Comparison of ENCODE assay signal across 36 cellular contexts in genomic region chr16:776824-777223, GRCh38. TPM values are rescaled to one million over a fixed set of nuclear protein-coding genes. Genes with fewer than 3 reads are reported as not detected.
"Had no signal": no experiment of that assay in that cellular context is flagged by ENCODE, and none has a peak within 500 bp of the region (broad histone marks: within the 10 kb centered on the region; RNA-seq: fewer than 3 reads in every experiment).

No MANE protein-coding gene starts in this region.

- H3K36me3 Mint-ChIP-seq: activated CD4-positive, alpha-beta memory T cell treated with anti-CD3 and anti-CD28 coated beads for 36 hours; activated CD8-positive, alpha-beta memory T cell treated with anti-CD3 and anti-CD28 coated beads, Interleukin-2, amount 10 ng/mL, durations not matched to agents 7 days and 5 days; activated naive CD4-positive, alpha-beta T cell treated with anti-CD3 and anti-CD28 coated beads, Interleukin-2, amount 50 U/mL, for 24 hours; activated naive CD8-positive, alpha-beta T cell treated with anti-CD3 and anti-CD28 coated beads, Interleukin-2, amount 10 ng/mL, durations not matched to agents 7 days and 5 days; brain had no signal

- H3K9me3 Mint-ChIP-seq: activated CD4-positive, alpha-beta memory T cell treated with anti-CD3 and anti-CD28 coated beads for 36 hours; activated CD4-positive, alpha-beta T cell treated with anti-CD3 and anti-CD28 coated beads, Interleukin-2, amount 10 ng/mL, durations not matched to agents 24 days and 14 days; activated naive CD4-positive, alpha-beta T cell treated with anti-CD3 and anti-CD28 coated beads for 36 hours; activated naive CD4-positive, alpha-beta T cell treated with anti-CD3 and anti-CD28 coated beads, Interleukin-2, amount 50 U/mL, for 24 hours; activated naive CD8-positive, alpha-beta T cell treated with anti-CD3 and anti-CD28 coated beads, Interleukin-2, amount 10 ng/mL, durations not matched to agents 7 days and 5 days; activated T-helper 1 cell treated with anti-CD3 and anti-CD28 coated beads, Interleukin-12 subunit alpha, Interleukin-12 subunit beta, Interleukin-2, Interleukin-4 antibody, amounts not matched to agents 30 ng/mL and 10 ng/mL and 1 ng/mL, durations not matched to agents 14 hours and 24 hours and 36 hours; activated T-helper 2 cell treated with anti-CD3 and anti-CD28 coated beads, Interferon-gamma antibody, Interleukin-2, Interleukin-4, amounts not matched to agents 10 μg/mL and 5 μg/mL and 100 μg/mL, durations not matched to agents 14 hours and 24 hours and 36 hours; brain had no signal

- H3K9me3 ChIP-seq: ascending aorta, breast epithelium, colonic mucosa, esophagus squamous epithelium, gastroesophageal sphincter, heart right ventricle had no signal

- H3K27ac Mint-ChIP-seq: activated CD4-positive, alpha-beta memory T cell treated with anti-CD3 and anti-CD28 coated beads for 36 hours; activated CD4-positive, alpha-beta T cell treated with anti-CD3 and anti-CD28 coated beads for 36 hours; activated CD4-positive, alpha-beta T cell treated with anti-CD3 and anti-CD28 coated beads, Interleukin-2, amount 10 ng/mL, durations not matched to agents 24 days and 14 days; activated CD8-positive, alpha-beta memory T cell treated with anti-CD3 and anti-CD28 coated beads, Interleukin-2, amount 10 ng/mL, durations not matched to agents 7 days and 5 days; activated CD8-positive, alpha-beta T cell treated with anti-CD3 and anti-CD28 coated beads, Interleukin-2, amount 10 ng/mL, durations not matched to agents 7 days and 5 days; activated naive CD4-positive, alpha-beta T cell treated with anti-CD3 and anti-CD28 coated beads for 36 hours; activated naive CD4-positive, alpha-beta T cell treated with anti-CD3 and anti-CD28 coated beads, Interleukin-2, amount 50 U/mL, for 24 hours; activated naive CD8-positive, alpha-beta T cell treated with anti-CD3 and anti-CD28 coated beads, Interleukin-2, amount 10 ng/mL, durations not matched to agents 7 days and 5 days; activated T-helper 1 cell treated with anti-CD3 and anti-CD28 coated beads, Interleukin-12 subunit alpha, Interleukin-12 subunit beta, Interleukin-2, Interleukin-4 antibody, amounts not matched to agents 30 ng/mL and 10 ng/mL and 1 ng/mL, durations not matched to agents 14 hours and 24 hours and 36 hours; activated T-helper 2 cell treated with anti-CD3 and anti-CD28 coated beads, Interferon-gamma antibody, Interleukin-2, Interleukin-4, amounts not matched to agents 10 μg/mL and 5 μg/mL and 100 μg/mL, durations not matched to agents 14 hours and 24 hours and 36 hours; brain had no signal

- H3K27ac ChIP-seq: ascending aorta, breast epithelium, colonic mucosa, epithelial cell of prostate, esophagus squamous epithelium, gastroesophageal sphincter, heart right ventricle, hepatocyte had no signal

- ATAC-seq: activated CD4-positive, alpha-beta T cell treated with anti-CD3 and anti-CD28 coated beads for 36 hours; activated CD8-positive, alpha-beta memory T cell treated with anti-CD3 and anti-CD28 coated beads, Interleukin-2, amount 10 ng/mL, durations not matched to agents 7 days and 5 days; activated CD8-positive, alpha-beta T cell treated with anti-CD3 and anti-CD28 coated beads, Interleukin-2, amount 10 ng/mL, durations not matched to agents 7 days and 5 days; gastroesophageal sphincter; heart right ventricle had no signal

- H3K27me3 ChIP-seq: ascending aorta, cardiac muscle cell, hepatocyte had no signal

- H3K4me2 ChIP-seq: hepatocyte had no signal

- DNase-seq: activated CD4-positive, alpha-beta memory T cell treated with anti-CD3 and anti-CD28 coated beads for 36 hours; activated CD4-positive, alpha-beta T cell treated with anti-CD3 and anti-CD28 coated beads for 36 hours; activated CD4-positive, alpha-beta T cell treated with anti-CD3 and anti-CD28 coated beads, Interleukin-2, amount 10 ng/mL, durations not matched to agents 24 days and 14 days; activated CD4-positive, CD25-positive, alpha-beta regulatory T cell; activated CD4-positive, CD25-positive, alpha-beta regulatory T cell treated with anti-CD3 and anti-CD28 coated beads, Interleukin-2, amount 50 U/mL, for 72 hours; activated CD8-positive, alpha-beta memory T cell treated with anti-CD3 and anti-CD28 coated beads, Interleukin-2, amount 10 ng/mL, durations not matched to agents 7 days and 5 days; activated CD8-positive, alpha-beta memory T cell treated with anti-CD3 and anti-CD28 coated beads, Interleukin-2, amount 50 U/mL, for 4 hours; activated CD8-positive, alpha-beta T cell treated with anti-CD3 and anti-CD28 coated beads, Interleukin-2, amount 10 ng/mL, durations not matched to agents 7 days and 5 days; activated effector memory CD4-positive, alpha-beta T cell treated with anti-CD3 and anti-CD28 coated beads, Interleukin-2, amount 50 U/mL, for 16 hours; activated naive CD4-positive, alpha-beta T cell treated with anti-CD3 and anti-CD28 coated beads for 36 hours; activated naive CD8-positive, alpha-beta T cell treated with anti-CD3 and anti-CD28 coated beads, Interleukin-2, amount 10 ng/mL, durations not matched to agents 7 days and 5 days; activated T-cell treated with anti-CD3 and anti-CD28 coated beads, Interleukin-2, amount 50 U/mL, for 1 hour; activated T-cell treated with anti-CD3 and anti-CD28 coated beads, Interleukin-2, amount 50 U/mL, for 48 hours; central memory CD4-positive, alpha-beta T cell; cerebellar nuclear complex; colonic mucosa; effector CD8-positive, alpha-beta T cell; esophagus squamous epithelium; foreskin melanocyte; heart right ventricle had no signal

- H3K4me3 ChIP-seq: ascending aorta, breast epithelium, cardiac muscle cell, colonic mucosa, esophagus squamous epithelium, gastroesophageal sphincter, heart right ventricle, hepatocyte had no signal

- H3K36me3 ChIP-seq: ascending aorta, breast epithelium, cardiac muscle cell, colonic mucosa, esophagus squamous epithelium, gastroesophageal sphincter, heart right ventricle had no signal

- H3K4me1 ChIP-seq: ascending aorta, breast epithelium, colonic mucosa, esophagus squamous epithelium, gastroesophageal sphincter, heart right ventricle had no signal

RNA-seq across cellular contexts. Expression of gene MSLN, which starts 16.3 kb away (rescaled TPM):
- total RNA-seq: activated CD4-positive, alpha-beta memory T cell treated with anti-CD3 and anti-CD28 coated beads for 36 hours; activated CD4-positive, alpha-beta T cell treated with anti-CD3 and anti-CD28 coated beads for 36 hours; activated CD4-positive, alpha-beta T cell treated with anti-CD3 and anti-CD28 coated beads, Interleukin-2, amount 10 ng/mL, durations not matched to agents 24 days and 14 days; activated CD8-positive, alpha-beta memory T cell treated with anti-CD3 and anti-CD28 coated beads for 36 hours; activated CD8-positive, alpha-beta memory T cell treated with anti-CD3 and anti-CD28 coated beads, Interleukin-2, amount 10 ng/mL, durations not matched to agents 7 days and 5 days; activated CD8-positive, alpha-beta T cell treated with anti-CD3 and anti-CD28 coated beads, Interleukin-2, amount 10 ng/mL, durations not matched to agents 7 days and 5 days; activated naive CD4-positive, alpha-beta T cell treated with anti-CD3 and anti-CD28 coated beads for 36 hours; activated naive CD8-positive, alpha-beta T cell treated with anti-CD3 and anti-CD28 coated beads, Interleukin-2, amount 10 ng/mL, durations not matched to agents 7 days and 5 days; activated T-helper 1 cell treated with anti-CD3 and anti-CD28 coated beads, Interleukin-12 subunit alpha, Interleukin-12 subunit beta, Interleukin-2, Interleukin-4 antibody, amounts not matched to agents 30 ng/mL and 10 ng/mL and 1 ng/mL, durations not matched to agents 14 hours and 24 hours and 36 hours; activated T-helper 2 cell treated with anti-CD3 and anti-CD28 coated beads, Interferon-gamma antibody, Interleukin-2, Interleukin-4, amounts not matched to agents 10 μg/mL and 5 μg/mL and 100 μg/mL, durations not matched to agents 14 hours and 24 hours and 36 hours; endothelial cell of umbilical vein; fibroblast of lung had no signal

RNA-seq across cellular contexts. Expression of gene GNG13, which starts 23.7 kb away (rescaled TPM):
- total RNA-seq: activated CD4-positive, alpha-beta memory T cell treated with anti-CD3 and anti-CD28 coated beads for 36 hours; activated CD4-positive, alpha-beta T cell treated with anti-CD3 and anti-CD28 coated beads for 36 hours; activated CD4-positive, alpha-beta T cell treated with anti-CD3 and anti-CD28 coated beads, Interleukin-2, amount 10 ng/mL, durations not matched to agents 24 days and 14 days; activated CD8-positive, alpha-beta memory T cell treated with anti-CD3 and anti-CD28 coated beads for 36 hours; activated CD8-positive, alpha-beta memory T cell treated with anti-CD3 and anti-CD28 coated beads, Interleukin-2, amount 10 ng/mL, durations not matched to agents 7 days and 5 days; activated CD8-positive, alpha-beta T cell treated with anti-CD3 and anti-CD28 coated beads, Interleukin-2, amount 10 ng/mL, durations not matched to agents 7 days and 5 days; activated naive CD4-positive, alpha-beta T cell treated with anti-CD3 and anti-CD28 coated beads for 36 hours; activated naive CD8-positive, alpha-beta T cell treated with anti-CD3 and anti-CD28 coated beads, Interleukin-2, amount 10 ng/mL, durations not matched to agents 7 days and 5 days; activated T-helper 1 cell treated with anti-CD3 and anti-CD28 coated beads, Interleukin-12 subunit alpha, Interleukin-12 subunit beta, Interleukin-2, Interleukin-4 antibody, amounts not matched to agents 30 ng/mL and 10 ng/mL and 1 ng/mL, durations not matched to agents 14 hours and 24 hours and 36 hours; activated T-helper 2 cell treated with anti-CD3 and anti-CD28 coated beads, Interferon-gamma antibody, Interleukin-2, Interleukin-4, amounts not matched to agents 10 μg/mL and 5 μg/mL and 100 μg/mL, durations not matched to agents 14 hours and 24 hours and 36 hours; ascending aorta; breast epithelium; cardiac muscle cell; dermis microvascular lymphatic vessel endothelial cell; endothelial cell of umbilical vein; esophagus squamous epithelium; fibroblast of lung; fibroblast of villous mesenchyme; gastroesophageal sphincter; glomerular endothelial cell; heart right ventricle; hepatocyte had no signal
